In genomic region chr5:138926688-138927448, GRCh38 we compare ENCODE assay signal across 29 cellular contexts. TPM values are rescaled to one million over a fixed set of nuclear protein-coding genes. Genes with fewer than 3 reads are reported as not detected.
DNase-seq lines count a peak whose midpoint lies in the region; ATAC-seq and TF ChIP-seq lines count a peak whose summit lies in the region.
"Had no signal": no experiment of that assay in that cellular context is flagged by ENCODE, and none has a peak within 500 bp of the region (broad histone marks: within the 10 kb centered on the region; RNA-seq: fewer than 3 reads in every experiment).

No MANE protein-coding gene starts in this region.

- H3K27me3 ChIP-seq in left ventricle myocardium inferior (ENCODE audit: low read depth) (no peaks in the 10 kb centered on the region), trophoblast cell (ENCODE audit: insufficient read depth, low read length) (no peaks in the 10 kb centered on the region), aorta (ENCODE audit: control insufficient read depth in 1 of 2, insufficient read depth in 2 of 2, low read length in 1 of 2) (no peaks in the 10 kb centered on the region)
- no peaks in the 10 kb centered on the region for H3K27me3 ChIP-seq in CD8-positive, alpha-beta T cell (ENCODE audit: insufficient read depth, low read length)
- H3K27me3 ChIP-seq: brain microvascular endothelial cell, foreskin keratinocyte, tibial nerve had no signal

- H3K4me3 Mint-ChIP-seq in activated naive CD8-positive, alpha-beta T cell treated with anti-CD3 and anti-CD28 coated beads for 36 hours, result no peak overlapping the region
- H3K4me3 Mint-ChIP-seq in activated naive CD8-positive, alpha-beta T cell treated with anti-CD3 and anti-CD28 coated beads, Interleukin-2, amount 50 U/mL, for 24 hours, result no peak overlapping the region
- no peak overlapping the region for H3K4me3 Mint-ChIP-seq in CD8-positive, alpha-beta T cell
- H3K4me3 Mint-ChIP-seq: activated CD4-positive, alpha-beta memory T cell treated with anti-CD3 and anti-CD28 coated beads for 36 hours; activated naive CD8-positive, alpha-beta T cell treated with anti-CD3 and anti-CD28 coated beads, Interleukin-2, amount 10 ng/mL, durations not matched to agents 7 days and 5 days; CD4-positive, alpha-beta T cell; stimulated activated memory B cell treated with anti-CD40 and anti-IgM and Interleukin-4, amounts not matched to agents 10 μg/mL and 1 μg/mL and 100 μg/mL, for 72 hours had no signal

- no peak overlapping the region for H3K14ac ChIP-seq in trophoblast cell (ENCODE audit: low read length)

- CTCF ChIA-PET in CD8-positive, alpha-beta T cell (lab: Charles Lee), result no interaction called here

- H3K27me3 Mint-ChIP-seq in activated naive CD8-positive, alpha-beta T cell treated with anti-CD3 and anti-CD28 coated beads for 36 hours, result no peaks in the 10 kb centered on the region
- H3K27me3 Mint-ChIP-seq in activated naive CD8-positive, alpha-beta T cell treated with anti-CD3 and anti-CD28 coated beads, Interleukin-2, amount 50 U/mL, for 24 hours, result no peaks in the 10 kb centered on the region
- no peaks in the 10 kb centered on the region for H3K27me3 Mint-ChIP-seq in CD8-positive, alpha-beta T cell (ENCODE audit: low read depth)
- H3K27me3 Mint-ChIP-seq: activated CD4-positive, alpha-beta memory T cell treated with anti-CD3 and anti-CD28 coated beads for 36 hours; CD4-positive, alpha-beta T cell; stimulated activated memory B cell treated with anti-CD40 and anti-IgM and Interleukin-4, amounts not matched to agents 10 μg/mL and 1 μg/mL and 100 μg/mL, for 72 hours had no signal

- no peak overlapping the region for H3K4me3 ChIP-seq in left ventricle myocardium inferior
- no peak overlapping the region for H3K4me3 ChIP-seq in trophoblast cell (ENCODE audit: low read depth, low read length)
- no peak overlapping the region for H3K4me3 ChIP-seq in aorta (ENCODE audit: low read length in 2 of 2)
- H3K4me3 ChIP-seq in CD8-positive, alpha-beta T cell (ENCODE audit: low read depth, low read length), result no peak overlapping the region
- H3K4me3 ChIP-seq: smooth muscle cell, tibial nerve had no signal

- peak overlapping the region; percentile 86 for H3K27ac ChIP-seq in left ventricle myocardium inferior (replicated peaks)
- H3K27ac ChIP-seq in trophoblast cell (ENCODE audit: low read depth, low read length), result no peak overlapping the region
- H3K27ac ChIP-seq in aorta (ENCODE audit: low read depth in 1 of 2, low read length in 2 of 2), result peak overlapping the region in 1 of 2 donors; percentile 3
- H3K27ac ChIP-seq in CD8-positive, alpha-beta T cell (ENCODE audit: low read depth, low read length), result no peak overlapping the region
- H3K27ac ChIP-seq: brain microvascular endothelial cell, foreskin keratinocyte had no signal

- H4K12ac ChIP-seq in trophoblast cell (ENCODE audit: low read depth, low read length), result no peak overlapping the region

- intact Hi-C loops in left ventricle myocardium inferior (cut with micrococcal nuclease), result no loop called here
- intact Hi-C loops in aorta (cut with DNase I), result no loop called here
- intact Hi-C loops in CD8-positive, alpha-beta T cell (cut with DNase I, micrococcal nuclease), result no loop called here

- no peak overlapping the region for H4K8ac ChIP-seq in trophoblast cell (ENCODE audit: low read depth, low read length)

- no peak overlapping the region for H2BK12ac ChIP-seq in trophoblast cell (ENCODE audit: low read length)

- no peak overlapping the region for H2BK120ac ChIP-seq in trophoblast cell (ENCODE audit: insufficient read depth, low read length, poor library complexity)

- no peak overlapping the region for H2AFZ ChIP-seq in trophoblast cell (ENCODE audit: insufficient read depth, low read length, poor library complexity)

- H3K36me3 ChIP-seq in left ventricle myocardium inferior, result peaks cover 69% of the 10 kb centered on the region
- H3K36me3 ChIP-seq in trophoblast cell (ENCODE audit: control insufficient read depth in 1 of 2, insufficient read depth in 2 of 2, low read length in 2 of 2), result peaks cover 50 to 65% of the 10 kb centered on the region in 2 experiments
- peaks cover 3 to 17% of the 10 kb centered on the region in 2 donors for H3K36me3 ChIP-seq in aorta (ENCODE audit: control insufficient read depth in 1 of 2, insufficient read depth in 2 of 2, low read length in 1 of 2)
- H3K36me3 ChIP-seq in CD8-positive, alpha-beta T cell (ENCODE audit: insufficient read depth, low read length), result no peaks in the 10 kb centered on the region

- no peaks in the 10 kb centered on the region for H3K4me1 Mint-ChIP-seq in activated naive CD8-positive, alpha-beta T cell treated with anti-CD3 and anti-CD28 coated beads for 36 hours
- H3K4me1 Mint-ChIP-seq in activated naive CD8-positive, alpha-beta T cell treated with anti-CD3 and anti-CD28 coated beads, Interleukin-2, amount 50 U/mL, for 24 hours, result no peaks in the 10 kb centered on the region
- H3K4me1 Mint-ChIP-seq in CD8-positive, alpha-beta T cell (ENCODE audit: low read depth), result no peaks in the 10 kb centered on the region
- H3K4me1 Mint-ChIP-seq: activated naive CD8-positive, alpha-beta T cell treated with anti-CD3 and anti-CD28 coated beads, Interleukin-2, amount 10 ng/mL, durations not matched to agents 7 days and 5 days; stimulated activated memory B cell treated with anti-CD40 and anti-IgM and Interleukin-4, amounts not matched to agents 10 μg/mL and 1 μg/mL and 100 μg/mL, for 72 hours had no signal

- peak overlapping the region; percentile 17 for H3K18ac ChIP-seq in trophoblast cell (ENCODE audit: low read length)

- no peak for ATAC-seq in activated naive CD8-positive, alpha-beta T cell treated with anti-CD3 and anti-CD28 coated beads, Interleukin-2, amount 50 U/mL, for 24 hours
- ATAC-seq in aorta (ENCODE audit: low FRiP score), result peak; percentile 41
- ATAC-seq in CD8-positive, alpha-beta T cell, result no peak
- ATAC-seq in GM21786 (IDR thresholded peaks at IDR 0.05; ENCODE audit: unreplicated experiment), result no peak
- ATAC-seq: activated CD4-positive, CD25-positive, alpha-beta regulatory T cell treated with anti-CD3 and anti-CD28 coated beads, Interleukin-2, amount 50 U/mL, for 24 hours; esophagus mucosa; foreskin keratinocyte; Panc1; stimulated activated memory B cell treated with anti-CD40 and anti-IgM and Interleukin-4, amounts not matched to agents 10 μg/mL and 1 μg/mL and 100 μg/mL, for 72 hours had no signal

- no peak overlapping the region for H4K91ac ChIP-seq in trophoblast cell (ENCODE audit: low read depth, low read length)

- no peak overlapping the region for H3K23ac ChIP-seq in trophoblast cell (ENCODE audit: low read length)

- POLR2A ChIA-PET in CD8-positive, alpha-beta T cell (lab: Charles Lee), result no interaction called here

- peaks cover 9% of the 10 kb centered on the region for H3K36me3 Mint-ChIP-seq in activated naive CD8-positive, alpha-beta T cell treated with anti-CD3 and anti-CD28 coated beads for 36 hours
- H3K36me3 Mint-ChIP-seq in activated naive CD8-positive, alpha-beta T cell treated with anti-CD3 and anti-CD28 coated beads, Interleukin-2, amount 50 U/mL, for 24 hours (ENCODE audit: low read depth), result peaks cover 36% of the 10 kb centered on the region
- H3K36me3 Mint-ChIP-seq in CD8-positive, alpha-beta T cell, result peaks cover 6% of the 10 kb centered on the region

- H2BK5ac ChIP-seq in trophoblast cell (ENCODE audit: low read depth, low read length, poor library complexity), result no peak overlapping the region

- H3K4ac ChIP-seq in trophoblast cell (ENCODE audit: low read depth, low read length), result no peak overlapping the region

- no peak overlapping the region for H3K4me2 ChIP-seq in trophoblast cell (ENCODE audit: low read length)
- H3K4me2 ChIP-seq: smooth muscle cell had no signal

- no peaks in the 10 kb centered on the region for H3K9me3 Mint-ChIP-seq in activated naive CD8-positive, alpha-beta T cell treated with anti-CD3 and anti-CD28 coated beads for 36 hours
- H3K9me3 Mint-ChIP-seq in activated naive CD8-positive, alpha-beta T cell treated with anti-CD3 and anti-CD28 coated beads, Interleukin-2, amount 50 U/mL, for 24 hours, result no peaks in the 10 kb centered on the region
- no peaks in the 10 kb centered on the region for H3K9me3 Mint-ChIP-seq in CD8-positive, alpha-beta T cell
- H3K9me3 Mint-ChIP-seq: activated CD4-positive, alpha-beta memory T cell treated with anti-CD3 and anti-CD28 coated beads for 36 hours; activated naive CD8-positive, alpha-beta T cell treated with anti-CD3 and anti-CD28 coated beads, Interleukin-2, amount 10 ng/mL, durations not matched to agents 7 days and 5 days; CD4-positive, alpha-beta T cell; stimulated activated memory B cell treated with anti-CD40 and anti-IgM and Interleukin-4, amounts not matched to agents 10 μg/mL and 1 μg/mL and 100 μg/mL, for 72 hours had no signal

- TF ChIP-seq CTCF in left ventricle myocardium inferior (IDR thresholded peaks at IDR 0.05; ENCODE audit: borderline replicate concordance), result no peak
- no peak for TF ChIP-seq CTCF in CD8-positive, alpha-beta T cell (IDR thresholded peaks at IDR 0.05)

- no peaks in the 10 kb centered on the region for H3K79me1 ChIP-seq in trophoblast cell (ENCODE audit: low read length)

- H2AK5ac ChIP-seq in trophoblast cell (ENCODE audit: low read length), result no peak overlapping the region

- H3K79me2 ChIP-seq in trophoblast cell (ENCODE audit: control insufficient read depth, insufficient read depth, low read length, poor library complexity), result no peaks in the 10 kb centered on the region

- peak overlapping the region; percentile 34 for H3K27ac Mint-ChIP-seq in activated naive CD8-positive, alpha-beta T cell treated with anti-CD3 and anti-CD28 coated beads for 36 hours
- no peak overlapping the region for H3K27ac Mint-ChIP-seq in activated naive CD8-positive, alpha-beta T cell treated with anti-CD3 and anti-CD28 coated beads, Interleukin-2, amount 50 U/mL, for 24 hours
- H3K27ac Mint-ChIP-seq in CD8-positive, alpha-beta T cell, result no peak overlapping the region
- H3K27ac Mint-ChIP-seq: activated CD4-positive, alpha-beta memory T cell treated with anti-CD3 and anti-CD28 coated beads for 36 hours; activated naive CD8-positive, alpha-beta T cell treated with anti-CD3 and anti-CD28 coated beads, Interleukin-2, amount 10 ng/mL, durations not matched to agents 7 days and 5 days; CD4-positive, alpha-beta T cell; stimulated activated memory B cell treated with anti-CD40 and anti-IgM and Interleukin-4, amounts not matched to agents 10 μg/mL and 1 μg/mL and 100 μg/mL, for 72 hours had no signal

- H3K9me3 ChIP-seq in left ventricle myocardium inferior (replicated peaks), result no peaks in the 10 kb centered on the region
- peaks cover 2% of the 10 kb centered on the region for H3K9me3 ChIP-seq in trophoblast cell (ENCODE audit: insufficient read depth, low read depth, low read length)
- no peaks in the 10 kb centered on the region for H3K9me3 ChIP-seq in aorta (ENCODE audit: control insufficient read depth, low read length)
- no peaks in the 10 kb centered on the region for H3K9me3 ChIP-seq in CD8-positive, alpha-beta T cell (ENCODE audit: low read length)
- H3K9me3 ChIP-seq: tibial nerve had no signal

- H3K9ac ChIP-seq in trophoblast cell (ENCODE audit: low read length), result no peak overlapping the region

- WGBS in trophoblast cell (ENCODE audit: extremely low coverage, insufficient coverage, insufficient read length), result no CpG with 5 or more reads among the region's 16 CpGs
- WGBS in aorta, 2 donors, result 40 to 51% methylated on average over 16 of the region's 16 CpGs

- H3K4me1 ChIP-seq in left ventricle myocardium inferior (peaks cover 49% of the 10 kb centered on the region), trophoblast cell (ENCODE audit: control insufficient read depth in 1 of 2, insufficient read depth in 2 of 2, low read length in 2 of 2) (no peaks in the 10 kb centered on the region), aorta (ENCODE audit: control insufficient read depth in 1 of 2, insufficient read depth in 2 of 2, low read length in 2 of 2) (peaks cover 2% of the 10 kb centered on the region in 2 donors)
- no peaks in the 10 kb centered on the region for H3K4me1 ChIP-seq in CD8-positive, alpha-beta T cell (ENCODE audit: insufficient read depth, low read length)
- H3K4me1 ChIP-seq: foreskin keratinocyte had no signal

- DNase-seq in activated naive CD8-positive, alpha-beta T cell treated with anti-CD3 and anti-CD28 coated beads for 36 hours, result no peak
- DNase-seq in activated naive CD8-positive, alpha-beta T cell treated with anti-CD3 and anti-CD28 coated beads, Interleukin-2, amount 50 U/mL, for 24 hours, result no peak
- DNase-seq in left ventricle myocardium inferior (no peak), trophoblast cell (no peak), aorta (peak in 1 of 2 donors; percentile 79), NCI-H748 (lab: John Stamatoyannopoulos, UW; ENCODE audit: unreplicated experiment) (no peak)
- DNase-seq in CD8-positive, alpha-beta T cell, result no peak
- DNase-seq: 8988T; activated CD4-positive, alpha-beta memory T cell treated with anti-CD3 and anti-CD28 coated beads for 36 hours; activated naive CD8-positive, alpha-beta T cell treated with anti-CD3 and anti-CD28 coated beads, Interleukin-2, amount 10 ng/mL, durations not matched to agents 7 days and 5 days; brain microvascular endothelial cell; CD4-positive, alpha-beta T cell; DMS53; effector memory CD4-positive, alpha-beta T cell; foreskin keratinocyte; islet precursor cell; NCI-H1694; NCI-H2171; NCI-H524; NK-92 treated with Interleukin-12 subunit alpha and Interleukin-12 subunit beta, amount 100 ng/mL, for 24 hours; stimulated activated CD4-positive, alpha-beta T cell treated with anti-CD3 and anti-CD28 coated beads, Interleukin-2, amount 100 ng/mL, for 48 hours had no signal

RNA-seq across cellular contexts. Expression of gene LRRTM2, which starts 51.7 kb away (rescaled TPM):
- not detected for total RNA-seq in activated naive CD8-positive, alpha-beta T cell treated with anti-CD3 and anti-CD28 coated beads for 36 hours
- total RNA-seq in left ventricle myocardium inferior (not detected), aorta (under 1 TPM; 0.24 to 0.36 TPM)
- polyA plus RNA-seq in trophoblast cell (2013), result not detected in 2 replicates
- polyA plus RNA-seq in aorta, result under 1 TPM in 1 of 2 donors, not detected in 1; 0.31 TPM
- under 1 TPM in 1 of 2 experiments, not detected in 1; 0.28 TPM for total RNA-seq in CD8-positive, alpha-beta T cell
- total RNA-seq: foreskin keratinocyte, MCF 10A had no signal
- polyA plus RNA-seq: foreskin keratinocyte had no signal
